Comparison of ENCODE assay signal across 11 cellular contexts in the genomic region with DNA sequence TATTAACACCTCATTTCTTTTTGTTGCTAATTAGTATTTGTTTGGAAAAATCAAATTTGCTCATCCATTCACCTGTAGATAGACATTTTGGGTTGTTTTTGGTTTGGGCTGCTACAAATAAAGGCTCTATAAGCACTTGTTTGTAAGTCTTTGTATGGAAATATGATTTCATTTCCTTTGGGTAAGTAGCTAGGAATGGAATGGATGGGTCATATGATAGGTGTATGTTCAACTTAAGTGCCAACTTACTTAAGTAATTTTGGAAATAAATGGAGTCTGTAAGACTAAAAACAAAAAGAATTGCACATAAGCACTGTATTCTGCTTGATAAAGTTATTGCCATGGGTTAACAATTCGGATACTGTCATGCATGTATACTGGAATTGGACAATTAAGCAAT.
"Had no signal": no experiment of that assay in that cellular context is flagged by ENCODE, and none has a peak within 500 bp of the region (broad histone marks: within the 10 kb centered on the region; RNA-seq: fewer than 3 reads in every experiment).

No MANE protein-coding gene starts in this region.

- H3K27ac Mint-ChIP-seq: GM23338, H9, HFFc6 had no signal

- H3K4me3 Mint-ChIP-seq: GM23338, H9, HFFc6 had no signal

- ATAC-seq: GM23338, HCT116 had no signal

- H3K4me1 Mint-ChIP-seq: GM23338, H9 had no signal

- H3K4me1 ChIP-seq: HAP-1 had no signal

- FAIRE-seq: H1, H54 had no signal

- H3K9me3 ChIP-seq: HAP-1 had no signal

- H3K36me3 ChIP-seq: HAP-1 had no signal

- DNase-seq: GM23248, GOT3, H7, H9, HCEC 1CT, HFFc6 had no signal

- H3K4me3 ChIP-seq: GM23248, GM23338, HAP-1 had no signal
